11 cellular contexts compared by ENCODE assay signal in genomic region chr7:144629598-144629997, GRCh38.
"Had no signal": no experiment of that assay in that cellular context is flagged by ENCODE, and none has a peak within 500 bp of the region (broad histone marks: within the 10 kb centered on the region; RNA-seq: fewer than 3 reads in every experiment).

No MANE protein-coding gene starts in this region.

- H3K4me3 ChIP-seq: GM23248, GM23338, HAP-1 had no signal

- H3K27ac Mint-ChIP-seq: GM23338, HFFc6 had no signal

- H3K4me3 Mint-ChIP-seq: GM23338, H9, HFFc6 had no signal

- H2AFZ ChIP-seq: GM23248, GM23338 had no signal

- DNase-seq: GM23248, GOT3, H7, H9, HCEC 1CT, HFFc6 had no signal

- ATAC-seq: HCT116 had no signal

- H3K9ac ChIP-seq: GM23248 had no signal

- FAIRE-seq: H1, H54 had no signal

- H3K4me1 Mint-ChIP-seq: GM23338 had no signal

- H3K27ac ChIP-seq: GM23248 had no signal

- H3K4me2 ChIP-seq: GM23338 had no signal
